ENCODE assay signal across 14 cellular contexts in the genomic region with DNA sequence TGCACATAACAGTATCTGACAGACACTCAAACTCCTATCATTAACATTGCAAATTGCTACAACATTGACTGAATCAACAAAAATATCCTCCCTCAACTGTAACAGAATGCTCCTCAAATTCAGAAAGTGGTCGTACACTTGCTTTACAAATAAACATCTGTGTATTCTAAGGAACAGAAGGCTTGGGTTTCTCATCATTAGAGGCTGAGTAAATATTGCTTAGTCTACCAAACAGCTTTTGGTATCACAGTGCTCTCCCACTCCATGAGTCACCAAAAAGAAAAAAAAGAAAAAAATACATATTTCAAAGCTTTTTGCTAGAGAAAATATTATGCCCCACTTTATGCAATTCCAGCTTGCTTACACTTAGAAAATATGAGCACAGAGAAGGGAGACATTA. TPM values are rescaled to one million over a fixed set of nuclear protein-coding genes. Genes with fewer than 3 reads are reported as not detected.
DNase-seq lines count a peak whose midpoint lies in the region; ATAC-seq and TF ChIP-seq lines count a peak whose summit lies in the region.
"Had no signal": no experiment of that assay in that cellular context is flagged by ENCODE, and none has a peak within 500 bp of the region (broad histone marks: within the 10 kb centered on the region; RNA-seq: fewer than 3 reads in every experiment).

No MANE protein-coding gene starts in this region.

- in situ Hi-C loops in transverse colon (cut with MboI; ENCODE audit: low pct_ligation_motif_present in 1 of 4, low pct_unique_long_range_greater_than_20kb in 1 of 4, low sequenced_read_pairs in 3 of 4), result no loop called here

- POLR2A ChIA-PET in WTC11 (lab: Charles Lee), result no interaction called here

- no peak for TF ChIP-seq POLR2A in gastroesophageal sphincter (IDR thresholded peaks at IDR 0.05)
- no peak for TF ChIP-seq POLR2A in transverse colon (IDR thresholded peaks at IDR 0.05)

- WGBS in gastroesophageal sphincter (ENCODE audit: low coverage in 1 of 2), 2 donors, result 0 to 9% methylated on average over 1 of the region's 1 CpG
- 41 to 50% methylated on average over 1 of the region's 1 CpG for WGBS in transverse colon (ENCODE audit: low coverage in 1 of 2), 2 donors

- peaks cover 70% of the 10 kb centered on the region for H3K4me1 Mint-ChIP-seq in WTC11
- H3K4me1 Mint-ChIP-seq: activated naive CD4-positive, alpha-beta T cell treated with anti-CD3 and anti-CD28 coated beads, Interleukin-2, amount 50 U/mL, for 24 hours had no signal

- no peaks in the 10 kb centered on the region for H3K9me3 Mint-ChIP-seq in WTC11
- H3K9me3 Mint-ChIP-seq: activated CD4-positive, alpha-beta memory T cell treated with anti-CD3 and anti-CD28 coated beads, Interleukin-2, amount 10 ng/mL, durations not matched to agents 7 days and 5 days; activated naive CD4-positive, alpha-beta T cell treated with anti-CD3 and anti-CD28 coated beads, Interleukin-2, amount 50 U/mL, for 24 hours had no signal

- H3K4me1 ChIP-seq in gastroesophageal sphincter, result peaks cover 43 to 100% (median 54%) of the 10 kb centered on the region in 3 donors
- peaks cover 0 to 62% (median 32%) of the 10 kb centered on the region in 4 donors for H3K4me1 ChIP-seq in transverse colon

- no peak for ATAC-seq in WTC11
- ATAC-seq in gastroesophageal sphincter, result peak; percentile 29
- ATAC-seq in HG03432 (IDR thresholded peaks at IDR 0.05; ENCODE audit: unreplicated experiment), result no peak

- H3K4me3 ChIP-seq in gastroesophageal sphincter (no peak overlapping the region), transverse colon (no peak overlapping the region)

- peak overlapping the region; percentile 79; the same call in 1 of the 2 replicates for H3K27ac Mint-ChIP-seq in WTC11
- H3K27ac Mint-ChIP-seq: activated CD4-positive, alpha-beta memory T cell treated with anti-CD3 and anti-CD28 coated beads, Interleukin-2, amount 10 ng/mL, durations not matched to agents 7 days and 5 days; activated naive CD4-positive, alpha-beta T cell treated with anti-CD3 and anti-CD28 coated beads, Interleukin-2, amount 50 U/mL, for 24 hours had no signal

- intact Hi-C loops in transverse colon (cut with DNase I; ENCODE audit: low total_unique reads), result no loop called here

- no peaks in the 10 kb centered on the region for H3K27me3 Mint-ChIP-seq in WTC11 (ENCODE audit: low read depth)
- H3K27me3 Mint-ChIP-seq: activated naive CD4-positive, alpha-beta T cell treated with anti-CD3 and anti-CD28 coated beads, Interleukin-2, amount 50 U/mL, for 24 hours had no signal

- no peaks in the 10 kb centered on the region for H3K36me3 Mint-ChIP-seq in WTC11
- H3K36me3 Mint-ChIP-seq: activated naive CD4-positive, alpha-beta T cell treated with anti-CD3 and anti-CD28 coated beads, Interleukin-2, amount 50 U/mL, for 24 hours had no signal

- H3K27me3 ChIP-seq in gastroesophageal sphincter, result no peaks in the 10 kb centered on the region
- H3K27me3 ChIP-seq in transverse colon, result no peaks in the 10 kb centered on the region

- H3K4me3 Mint-ChIP-seq in WTC11, result no peak overlapping the region
- H3K4me3 Mint-ChIP-seq: activated CD4-positive, alpha-beta memory T cell treated with anti-CD3 and anti-CD28 coated beads, Interleukin-2, amount 10 ng/mL, durations not matched to agents 7 days and 5 days; activated naive CD4-positive, alpha-beta T cell treated with anti-CD3 and anti-CD28 coated beads, Interleukin-2, amount 50 U/mL, for 24 hours had no signal

- DNase-seq in NCI-H82 (lab: John Stamatoyannopoulos, UW), result peak; percentile 32
- no peak for DNase-seq in NCI-H82 treated with DMSO at 0.1 percent for 48 hours (lab: John Stamatoyannopoulos, UW; ENCODE audit: unreplicated experiment)
- DNase-seq in WTC11 (ENCODE audit: low spot score), result no peak
- no peak for DNase-seq in transverse colon
- DNase-seq in SHP77 treated with DMSO at 0.1 percent for 48 hours (lab: John Stamatoyannopoulos, UW), result no peak
- no peak for DNase-seq in NCI-H146 (lab: John Stamatoyannopoulos, UW)
- DNase-seq: ACHN; activated CD4-positive, alpha-beta memory T cell treated with anti-CD3 and anti-CD28 coated beads, Interleukin-2, amount 10 ng/mL, durations not matched to agents 7 days and 5 days; DND-41; mammary epithelial cell; T-helper 2 cell had no signal

- TF ChIP-seq CTCF in WTC11 (IDR thresholded peaks at IDR 0.05), result no peak
- no peak for TF ChIP-seq CTCF in gastroesophageal sphincter (IDR thresholded peaks at IDR 0.05)
- TF ChIP-seq CTCF in transverse colon (IDR thresholded peaks at IDR 0.05), result no peak

- H3K27ac ChIP-seq in gastroesophageal sphincter (peak overlapping the region in 2 of 4 donors; percentile 15 to 62), transverse colon (peak overlapping the region in 3 of 4 donors; percentile 4 to 30 (median 25))

- H3K36me3 ChIP-seq in gastroesophageal sphincter (no peaks in the 10 kb centered on the region), transverse colon (no peaks in the 10 kb centered on the region)

- no peak for TF ChIP-seq EP300 in gastroesophageal sphincter (IDR thresholded peaks at IDR 0.05)
- TF ChIP-seq EP300 in transverse colon (IDR thresholded peaks at IDR 0.05; ENCODE audit: low read depth), result no peak

- H3K9me3 ChIP-seq in gastroesophageal sphincter (no peaks in the 10 kb centered on the region), transverse colon (no peaks in the 10 kb centered on the region)

- CTCF ChIA-PET in WTC11 (lab: Charles Lee), result no interaction called here

TF ChIP-seq in WTC11, 78 proteins besides CTCF, POLR2A, EP300 and RAD21 (continues in another document):
- TF ChIP-seq, protein P1, sequence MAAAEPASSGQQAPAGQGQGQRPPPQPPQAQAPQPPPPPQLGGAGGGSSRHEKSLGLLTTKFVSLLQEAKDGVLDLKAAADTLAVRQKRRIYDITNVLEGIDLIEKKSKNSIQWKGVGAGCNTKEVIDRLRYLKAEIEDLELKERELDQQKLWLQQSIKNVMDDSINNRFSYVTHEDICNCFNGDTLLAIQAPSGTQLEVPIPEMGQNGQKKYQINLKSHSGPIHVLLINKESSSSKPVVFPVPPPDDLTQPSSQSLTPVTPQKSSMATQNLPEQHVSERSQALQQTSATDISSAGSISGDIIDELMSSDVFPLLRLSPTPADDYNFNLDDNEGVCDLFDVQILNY (CRISPR knock-in tag; IDR thresholded peaks at IDR 0.05), result no peak
- TF ChIP-seq ZBTB43 (CRISPR knock-in tag; IDR thresholded peaks at IDR 0.05) (no peak), TEAD4 (CRISPR knock-in tag; IDR thresholded peaks at IDR 0.05) (no peak), ZNF423 (CRISPR knock-in tag; IDR thresholded peaks at IDR 0.05) (no peak), PRDM15 (CRISPR knock-in tag; IDR thresholded peaks at IDR 0.05) (no peak)
- TF ChIP-seq, protein P2, sequence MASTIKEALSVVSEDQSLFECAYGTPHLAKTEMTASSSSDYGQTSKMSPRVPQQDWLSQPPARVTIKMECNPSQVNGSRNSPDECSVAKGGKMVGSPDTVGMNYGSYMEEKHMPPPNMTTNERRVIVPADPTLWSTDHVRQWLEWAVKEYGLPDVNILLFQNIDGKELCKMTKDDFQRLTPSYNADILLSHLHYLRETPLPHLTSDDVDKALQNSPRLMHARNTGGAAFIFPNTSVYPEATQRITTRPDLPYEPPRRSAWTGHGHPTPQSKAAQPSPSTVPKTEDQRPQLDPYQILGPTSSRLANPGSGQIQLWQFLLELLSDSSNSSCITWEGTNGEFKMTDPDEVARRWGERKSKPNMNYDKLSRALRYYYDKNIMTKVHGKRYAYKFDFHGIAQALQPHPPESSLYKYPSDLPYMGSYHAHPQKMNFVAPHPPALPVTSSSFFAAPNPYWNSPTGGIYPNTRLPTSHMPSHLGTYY (CRISPR knock-in tag; IDR thresholded peaks at IDR 0.05), result no peak

RNA-seq across cellular contexts. Expression of gene FERMT2, which starts 23.9 kb away (rescaled TPM):
- 87.8 to 97.7 TPM (median 92.8 TPM) in 3 replicates for total RNA-seq in WTC11 (2021)
- 100 to 1,000 TPM; 364 to 398 (median 388) TPM for total RNA-seq in gastroesophageal sphincter
- 100 to 1,000 TPM in 1 of 4 donors, 10 to 100 TPM in 3; 38.6 to 186 (median 62.7) TPM for total RNA-seq in transverse colon
